17 cellular contexts compared by ENCODE assay signal in genomic region chr4:909821-910220, GRCh38. TPM values are rescaled to one million over a fixed set of nuclear protein-coding genes. Genes with fewer than 3 reads are reported as not detected.
DNase-seq lines count a peak whose midpoint lies in the region; ATAC-seq and TF ChIP-seq lines count a peak whose summit lies in the region.
"Had no signal": no experiment of that assay in that cellular context is flagged by ENCODE, and none has a peak within 500 bp of the region (broad histone marks: within the 10 kb centered on the region; RNA-seq: fewer than 3 reads in every experiment).

No MANE protein-coding gene starts in this region.

- no peaks in the 10 kb centered on the region for H3K27me3 ChIP-seq in RWPE2 (ENCODE audit: insufficient read depth, poor library complexity, severe bottlenecking)
- H3K27me3 ChIP-seq in lower lobe of right lung (ENCODE audit: low read depth) = no peaks in the 10 kb centered on the region
- H3K27me3 ChIP-seq in psoas muscle (ENCODE audit: insufficient read depth in 3 of 3, low read length in 2 of 3) = no peaks in the 10 kb centered on the region

- WGBS in psoas muscle, 3 donors = 90 to 92% (median 92%) methylated on average over 11 to 12 of the region's 12 CpGs

- H3K27ac ChIP-seq in RWPE2 (ENCODE audit: poor library complexity, severe bottlenecking) (no peak overlapping the region), lower lobe of right lung (no peak overlapping the region), psoas muscle (no peak overlapping the region)
- H3K27ac ChIP-seq: C4-2B, HL-60 had no signal

- TF ChIP-seq CTCF in RWPE2 (IDR thresholded peaks at IDR 0.05; ENCODE audit: poor library complexity, severe bottlenecking) (no peak), lower lobe of right lung (IDR thresholded peaks at IDR 0.05) (no peak), psoas muscle (IDR thresholded peaks at IDR 0.05) (no peak)

- DNase-seq in Right ventricle myocardium superior (peak; percentile 19), cardiac septum (ENCODE audit: low spot score) (no peak), RWPE2 (ENCODE audit: low spot score) (peak; percentile 51), lower lobe of right lung (peak; percentile 27), psoas muscle (peak; percentile 3 to 42), hypothalamus (lab: John Stamatoyannopoulos, UW) (no peak)
- DNase-seq in effector CD8-positive, alpha-beta T cell (lab: John Stamatoyannopoulos, UW) = no peak
- DNase-seq: 8988T; CD4-positive, alpha-beta memory T cell; COR-L47; DMS153; DMS79 treated with DMSO at 0.1 percent for 48 hours; EL had no signal

- H3K9me3 ChIP-seq in RWPE2 (ENCODE audit: severe bottlenecking) (no peaks in the 10 kb centered on the region), lower lobe of right lung (no peaks in the 10 kb centered on the region), psoas muscle (no peaks in the 10 kb centered on the region)

- intact Hi-C loops in Right ventricle myocardium superior (cut with DNase I) (no loop called here), cardiac septum (cut with DNase I) (no loop called here), lower lobe of right lung (cut with DNase I) (no loop called here), psoas muscle (cut with DNase I) (no loop called here)

- ATAC-seq in Right ventricle myocardium superior (ENCODE audit: poor library complexity) (no peak), RWPE2 (ENCODE audit: low read depth) (no peak), lower lobe of right lung (no peak), psoas muscle (no peak), GM21786 (IDR thresholded peaks at IDR 0.05; ENCODE audit: unreplicated experiment) (no peak)
- ATAC-seq: GM23338 had no signal

- H3K36me3 ChIP-seq in RWPE2 (ENCODE audit: low read depth) (peaks cover 19% of the 10 kb centered on the region; the same call in 1 of the 2 replicates), lower lobe of right lung (peaks cover 52% of the 10 kb centered on the region), psoas muscle (ENCODE audit: insufficient read depth in 1 of 2, low read depth in 1 of 2) (peaks cover 3 to 55% of the 10 kb centered on the region in 2 donors)

- H3K4me3 ChIP-seq in RWPE2 (ENCODE audit: severe bottlenecking) = no peak overlapping the region
- H3K4me3 ChIP-seq in lower lobe of right lung = no peak overlapping the region
- H3K4me3 ChIP-seq in psoas muscle = no peak overlapping the region
- H3K4me3 ChIP-seq: GM23338 had no signal

- H3K4me1 ChIP-seq in RWPE2 (ENCODE audit: insufficient read depth, poor library complexity, severe bottlenecking) (no peaks in the 10 kb centered on the region), lower lobe of right lung (peaks cover 25% of the 10 kb centered on the region), psoas muscle (no peaks in the 10 kb centered on the region)

RNA-seq across cellular contexts. Expression of gene GAK, which starts 22.3 kb away (rescaled TPM):
- total RNA-seq in Right ventricle myocardium superior (27.9 TPM), cardiac septum (36.1 TPM), lower lobe of right lung (130 TPM), psoas muscle (10 to 100 TPM; 20.9 to 46.7 (median 29.9) TPM)
- polyA plus RNA-seq in psoas muscle = 10 to 100 TPM; 25.7 to 55.8 (median 38.7) TPM

RNA-seq across cellular contexts. Expression of gene TMEM175, which starts 22.4 kb away (rescaled TPM):
- total RNA-seq in Right ventricle myocardium superior (14.9 TPM), cardiac septum (22.7 TPM), lower lobe of right lung (45.3 TPM), psoas muscle (10 to 100 TPM; 11.7 to 15.3 (median 14.7) TPM)
- 10 to 100 TPM in 2 of 3 donors, 1 to 10 TPM in 1; 8.7 to 23.9 (median 13.8) TPM for polyA plus RNA-seq in psoas muscle

Comparison
In these comparisons a context has a peak if more than half of its experiments do, and no peak if none do; other contexts are left out.
1. DNase-seq: peak in Right ventricle myocardium superior (single experiment), RWPE2 (single experiment), lower lobe of right lung (single experiment) and psoas muscle (2 of 2); none in cardiac septum (single experiment), hypothalamus (0 of 51) and effector CD8-positive, alpha-beta T cell (single experiment).